ENCODE assay signal across 17 cellular contexts in genomic region chr10:30048768-30049507, GRCh38. TPM values are rescaled to one million over a fixed set of nuclear protein-coding genes. Genes with fewer than 3 reads are reported as not detected.
DNase-seq lines count a peak whose midpoint lies in the region; ATAC-seq and TF ChIP-seq lines count a peak whose summit lies in the region.
"Had no signal": no experiment of that assay in that cellular context is flagged by ENCODE, and none has a peak within 500 bp of the region (broad histone marks: within the 10 kb centered on the region; RNA-seq: fewer than 3 reads in every experiment).

No MANE protein-coding gene starts in this region.

- peaks cover 66% of the 10 kb centered on the region for H3K36me3 Mint-ChIP-seq in endothelial cell (ENCODE audit: low read depth, unreplicated experiment)

- H3K4me3 ChIP-seq in Loucy (ENCODE audit: low read length, poor library complexity, severe bottlenecking): peak overlapping the region; percentile 44
- H3K4me3 ChIP-seq: GM12878, skin epidermis, tibial nerve had no signal

- H3K9me2 ChIP-seq in Loucy (replicated peaks; ENCODE audit: low read depth, low read length): no peaks in the 10 kb centered on the region
- H3K9me2 ChIP-seq: SK-N-SH had no signal

- no peak overlapping the region for H2AFZ ChIP-seq in Loucy (ENCODE audit: low read length)

- H3K27me3 Mint-ChIP-seq in endothelial cell (ENCODE audit: unreplicated experiment): peaks cover 11% of the 10 kb centered on the region

- peak; percentile 37 for ATAC-seq in omental fat pad (ENCODE audit: low FRiP score)
- ATAC-seq in HG03135 (IDR thresholded peaks at IDR 0.05; ENCODE audit: unreplicated experiment): no peak
- ATAC-seq in GM18870 (IDR thresholded peaks at IDR 0.05; ENCODE audit: unreplicated experiment): no peak
- ATAC-seq: GM12878 had no signal

- H4K20me1 ChIP-seq in Loucy (ENCODE audit: insufficient read depth, low read length, poor library complexity, severe bottlenecking): no peaks in the 10 kb centered on the region

- H3K27me3 ChIP-seq in Loucy (ENCODE audit: insufficient read depth, low read length, poor library complexity, severe bottlenecking): no peaks in the 10 kb centered on the region
- H3K27me3 ChIP-seq: tibial nerve had no signal

- peak overlapping the region; percentile 53 for H3K9ac ChIP-seq in Loucy (ENCODE audit: low read depth, low read length, poor library complexity, severe bottlenecking)
- H3K9ac ChIP-seq: SK-N-SH had no signal

- H3K9me3 ChIP-seq in Loucy (ENCODE audit: insufficient read depth, low read depth, low read length): no peaks in the 10 kb centered on the region
- H3K9me3 ChIP-seq: SK-N-SH, tibial nerve had no signal

- H3K4me2 ChIP-seq in Loucy (ENCODE audit: low read depth, low read length, poor library complexity, severe bottlenecking): peak overlapping the region; percentile 46
- H3K4me2 ChIP-seq: SK-N-SH had no signal

- TF ChIP-seq CTCF in Loucy (conservative IDR thresholded peaks at IDR 0.05; ENCODE audit: low read length) (no peak), endothelial cell (IDR thresholded peaks at IDR 0.05; ENCODE audit: unreplicated experiment) (no peak), omental fat pad (IDR thresholded peaks at IDR 0.05) (no peak)

- 0 out of 2 replicates have a peak, but pooled peaks cover 10% of the 10 kb centered on the region for H3K79me2 ChIP-seq in Loucy (ENCODE audit: insufficient read depth, low read length)

- DNase-seq in NCI-H345 (lab: John Stamatoyannopoulos, UW) (peak; percentile 15), NCI-H345 treated with DMSO at 0.1 percent for 48 hours (lab: John Stamatoyannopoulos, UW; ENCODE audit: unreplicated experiment) (no peak), endothelial cell (ENCODE audit: low spot score) (peak; percentile 74), omental fat pad (ENCODE audit: low spot score) (no peak)
- DNase-seq in stimulated activated CD4-positive, alpha-beta T cell treated with anti-CD3 and anti-CD28 coated beads, Interleukin-1b, Interleukin-23, amount 100 ng/mL, for 48 hours: no peak
- DNase-seq: activated CD4-positive, CD25-positive, alpha-beta regulatory T cell; H7; islet precursor cell; NCI-H1105 treated with DMSO at 0.1 percent for 48 hours; SK-N-SH had no signal

- peak overlapping the region; percentile 98 for H3K27ac Mint-ChIP-seq in endothelial cell (ENCODE audit: unreplicated experiment)

- H3K4me3 Mint-ChIP-seq in endothelial cell (ENCODE audit: unreplicated experiment): peak overlapping the region; percentile 76

- H3K9me3 Mint-ChIP-seq in endothelial cell (ENCODE audit: unreplicated experiment): no peaks in the 10 kb centered on the region
- H3K9me3 Mint-ChIP-seq: nephron had no signal

- H3K36me3 ChIP-seq in Loucy (ENCODE audit: insufficient read depth, low read length): no peaks in the 10 kb centered on the region

- H3K4me1 ChIP-seq in Loucy (ENCODE audit: insufficient read depth, low read length, poor library complexity, severe bottlenecking): peaks cover 47% of the 10 kb centered on the region

- peaks cover 80% of the 10 kb centered on the region for H3K4me1 Mint-ChIP-seq in endothelial cell (ENCODE audit: unreplicated experiment)

- no peaks in the 10 kb centered on the region for H3F3A ChIP-seq in Loucy (ENCODE audit: low read depth)

RNA-seq across cellular contexts. Expression of gene JCAD, which starts 10.4 kb away (rescaled TPM):
- total RNA-seq in endothelial cell (ENCODE audit: unreplicated experiment) (234 TPM), omental fat pad (10 to 100 TPM; 14.6 to 71.4 (median 19.7) TPM)

Comparison
In these comparisons a context has a peak if more than half of its experiments do, and no peak if none do; other contexts are left out.
1. DNase-seq: peak in NCI-H345 (single experiment) and endothelial cell (single experiment); none in NCI-H345 treated with DMSO at 0.1 percent for 48 hours (single experiment), omental fat pad (single experiment) and stimulated activated CD4-positive, alpha-beta T cell treated with anti-CD3 and anti-CD28 coated beads, Interleukin-1b, Interleukin-23, amount 100 ng/mL, for 48 hours (single experiment).